ENCODE assay signal across 11 cellular contexts in genomic region chr5:76372320-76373054, GRCh38. TPM values are rescaled to one million over a fixed set of nuclear protein-coding genes. Genes with fewer than 3 reads are reported as not detected.
DNase-seq lines count a peak whose midpoint lies in the region; ATAC-seq, FAIRE-seq and TF ChIP-seq lines count a peak whose summit lies in the region.
"Had no signal": no experiment of that assay in that cellular context is flagged by ENCODE, and none has a peak within 500 bp of the region (broad histone marks: within the 10 kb centered on the region; RNA-seq: fewer than 3 reads in every experiment).

No MANE protein-coding gene starts in this region.

- no peak overlapping the region for H3K4me3 Mint-ChIP-seq in activated T-helper 2 cell treated with anti-CD3 and anti-CD28 coated beads, Interferon-gamma antibody, Interleukin-2, Interleukin-4, amounts not matched to agents 10 μg/mL and 5 μg/mL and 100 μg/mL, durations not matched to agents 14 hours and 24 hours and 36 hours (ENCODE audit: low read depth)
- H3K4me3 Mint-ChIP-seq: stimulated activated effector memory CD8-positive, alpha-beta T cell treated with anti-CD3 and anti-CD28 coated beads, Interleukin-12 subunit alpha, Interleukin-12 subunit beta, amount 100 ng/mL, for 72 hours had no signal

- H4K20me1 ChIP-seq in PC-9 (ENCODE audit: insufficient read depth) = no peaks in the 10 kb centered on the region

- no TSS peak for BruUV-seq in PC-9 (replicated peaks; lab: Mats Ljungman, UMichigan)

- no peaks in the 10 kb centered on the region for H3K79me2 ChIP-seq in PC-9 (ENCODE audit: low read depth)

- CTCF ChIA-PET in PC-9 (lab: Charles Lee) = no interaction called here

- no peak for FAIRE-seq in pancreas (lab: Jason Lieb, UNC)

- no peaks in the 10 kb centered on the region for H3K36me3 Mint-ChIP-seq in activated T-helper 2 cell treated with anti-CD3 and anti-CD28 coated beads, Interferon-gamma antibody, Interleukin-2, Interleukin-4, amounts not matched to agents 10 μg/mL and 5 μg/mL and 100 μg/mL, durations not matched to agents 14 hours and 24 hours and 36 hours (ENCODE audit: low read depth)
- H3K36me3 Mint-ChIP-seq: stimulated activated effector memory CD8-positive, alpha-beta T cell treated with anti-CD3 and anti-CD28 coated beads, Interleukin-12 subunit alpha, Interleukin-12 subunit beta, amount 100 ng/mL, for 72 hours had no signal

- H3K4me1 Mint-ChIP-seq in activated T-helper 2 cell treated with anti-CD3 and anti-CD28 coated beads, Interferon-gamma antibody, Interleukin-2, Interleukin-4, amounts not matched to agents 10 μg/mL and 5 μg/mL and 100 μg/mL, durations not matched to agents 14 hours and 24 hours and 36 hours (ENCODE audit: low read depth) = peaks cover 11% of the 10 kb centered on the region

- no peaks in the 10 kb centered on the region for H3K27me3 Mint-ChIP-seq in activated T-helper 2 cell treated with anti-CD3 and anti-CD28 coated beads, Interferon-gamma antibody, Interleukin-2, Interleukin-4, amounts not matched to agents 10 μg/mL and 5 μg/mL and 100 μg/mL, durations not matched to agents 14 hours and 24 hours and 36 hours (ENCODE audit: low read depth)

- H3K27ac Mint-ChIP-seq in activated T-helper 2 cell treated with anti-CD3 and anti-CD28 coated beads, Interferon-gamma antibody, Interleukin-2, Interleukin-4, amounts not matched to agents 10 μg/mL and 5 μg/mL and 100 μg/mL, durations not matched to agents 14 hours and 24 hours and 36 hours = no peak overlapping the region
- H3K27ac Mint-ChIP-seq: stimulated activated effector memory CD8-positive, alpha-beta T cell treated with anti-CD3 and anti-CD28 coated beads, Interleukin-12 subunit alpha, Interleukin-12 subunit beta, amount 100 ng/mL, for 72 hours had no signal

- H3K4me2 ChIP-seq in PC-9 = peak overlapping the region; percentile 74

- H3K9me3 ChIP-seq in PC-9 (ENCODE audit: insufficient read depth, low read depth) = no peaks in the 10 kb centered on the region
- no peaks in the 10 kb centered on the region for H3K9me3 ChIP-seq in pancreas
- H3K9me3 ChIP-seq: lower lobe of right lung had no signal

- H2AFZ ChIP-seq in PC-9 = peak overlapping the region; percentile 59; the same call in 1 of the 2 replicates

- H3K9me3 Mint-ChIP-seq in activated T-helper 2 cell treated with anti-CD3 and anti-CD28 coated beads, Interferon-gamma antibody, Interleukin-2, Interleukin-4, amounts not matched to agents 10 μg/mL and 5 μg/mL and 100 μg/mL, durations not matched to agents 14 hours and 24 hours and 36 hours = no peaks in the 10 kb centered on the region
- H3K9me3 Mint-ChIP-seq: stimulated activated effector memory CD8-positive, alpha-beta T cell treated with anti-CD3 and anti-CD28 coated beads, Interleukin-12 subunit alpha, Interleukin-12 subunit beta, amount 100 ng/mL, for 72 hours had no signal

- intact Hi-C loops in PC-9 (cut with micrococcal nuclease; ENCODE audit: unreplicated experiment) (loop anchor here (2.0 kb wide), 1 partner anchor 30 kb away; the partner anchor contains the start of gene IQGAP2), pancreas (cut with DNase I) (no loop called here)
- intact Hi-C loops in activated T-helper 2 cell treated with anti-CD3 and anti-CD28 coated beads, Interferon-gamma antibody, Interleukin-2, Interleukin-4, amounts not matched to agents 10 μg/mL and 5 μg/mL and 100 μg/mL, durations not matched to agents 14 hours and 24 hours and 36 hours (cut with micrococcal nuclease) = no loop called here

- POLR2A ChIA-PET in PC-9 (lab: Charles Lee; ENCODE audit: unreplicated experiment) = no interaction called here

- TF ChIP-seq CTCF in PC-9 (conservative IDR thresholded peaks at IDR 0.05) = no peak
- no peak for TF ChIP-seq CTCF in pancreas (IDR thresholded peaks at IDR 0.05)

- H3F3A ChIP-seq in PC-9 (ENCODE audit: insufficient read depth, low read depth) = peaks cover 27% of the 10 kb centered on the region; the same call in 1 of the 2 replicates

- H3K27me3 ChIP-seq in PC-9 (ENCODE audit: insufficient read depth, low read depth) = no peaks in the 10 kb centered on the region
- no peaks in the 10 kb centered on the region for H3K27me3 ChIP-seq in pancreas

- ATAC-seq in pancreas (peak; percentile 84 to 92 (median 89)), HG02678 (IDR thresholded peaks at IDR 0.05; ENCODE audit: unreplicated experiment) (no peak)
- ATAC-seq: lower lobe of right lung; stimulated activated effector memory CD8-positive, alpha-beta T cell treated with anti-CD3 and anti-CD28 coated beads, Interleukin-12 subunit alpha, Interleukin-12 subunit beta, amount 100 ng/mL, for 72 hours had no signal

- H3K36me3 ChIP-seq in PC-9 (ENCODE audit: low read depth) = no peaks in the 10 kb centered on the region
- no peaks in the 10 kb centered on the region for H3K36me3 ChIP-seq in pancreas
- H3K36me3 ChIP-seq: lower lobe of right lung had no signal

- no peaks in the 10 kb centered on the region for H3K9me2 ChIP-seq in PC-9 (ENCODE audit: insufficient read depth)

- DNase-seq in GM03348 (ENCODE audit: low spot score) (peak; percentile 73), PC-9 (peak; percentile 68 to 95), epithelial cell of prostate (ENCODE audit: low read depth, low spot score) (peak; percentile 89), pancreas (peak in 3 of 6 donors; percentile 9 to 51 (median 29)), superior temporal gyrus (ENCODE audit: extremely low spot score) (no peak), NCI-H2196 treated with DMSO at 0.1 percent for 48 hours (lab: John Stamatoyannopoulos, UW; ENCODE audit: unreplicated experiment) (no peak)
- no peak for DNase-seq in activated T-helper 2 cell treated with anti-CD3 and anti-CD28 coated beads, Interferon-gamma antibody, Interleukin-2, Interleukin-4, amounts not matched to agents 10 μg/mL and 5 μg/mL and 100 μg/mL, durations not matched to agents 14 hours and 24 hours and 36 hours (ENCODE audit: low spot score)
- DNase-seq: lower lobe of right lung, NCI-H345 had no signal

- peak overlapping the region; percentile 81 for H3K27ac ChIP-seq in PC-9
- H3K27ac ChIP-seq in epithelial cell of prostate = peak overlapping the region; percentile 37
- H3K27ac ChIP-seq in pancreas = peak overlapping the region in 1 of 4 donors; percentile 39
- H3K27ac ChIP-seq: lower lobe of right lung had no signal

- WGBS in pancreas, 2 donors = 57 to 60% methylated on average over 11 of the region's 11 CpGs

- H3K4me3 ChIP-seq in PC-9 = peak overlapping the region; percentile 13; the same call in 1 of the 2 replicates
- no peak overlapping the region for H3K4me3 ChIP-seq in pancreas
- H3K4me3 ChIP-seq: lower lobe of right lung had no signal

- peaks cover 21% of the 10 kb centered on the region for H3K4me1 ChIP-seq in PC-9 (replicated peaks; ENCODE audit: insufficient read depth)
- peaks cover 5 to 9% (median 7%) of the 10 kb centered on the region in 3 donors for H3K4me1 ChIP-seq in pancreas
- H3K4me1 ChIP-seq: lower lobe of right lung had no signal

RNA-seq across cellular contexts. Expression of gene IQGAP2, which starts 30.6 kb away (rescaled TPM):
- total RNA-seq in PC-9 (2021) (not detected in 2 replicates), pancreas (10 to 100 TPM; 32.1 to 54.0 (median 37.3) TPM)
- polyA plus RNA-seq in pancreas = 10 to 100 TPM; 14.4 to 36.8 TPM
- total RNA-seq in activated T-helper 2 cell treated with anti-CD3 and anti-CD28 coated beads, Interferon-gamma antibody, Interleukin-2, Interleukin-4, amounts not matched to agents 10 μg/mL and 5 μg/mL and 100 μg/mL, durations not matched to agents 14 hours and 24 hours and 36 hours = 28.3 and 29.5 TPM in 2 replicates

Comparison
In these comparisons a context has a peak if more than half of its experiments do, and no peak if none do; other contexts are left out.
1. DNase-seq: peak in GM03348 (single experiment), PC-9 (2 of 2) and epithelial cell of prostate (single experiment); none in superior temporal gyrus (single experiment), activated T-helper 2 cell treated with anti-CD3 and anti-CD28 coated beads, Interferon-gamma antibody, Interleukin-2, Interleukin-4, amounts not matched to agents 10 μg/mL and 5 μg/mL and 100 μg/mL, durations not matched to agents 14 hours and 24 hours and 36 hours (single experiment) and NCI-H2196 treated with DMSO at 0.1 percent for 48 hours (single experiment).
2. RNA of gene IQGAP2, which starts 30.6 kb away (total RNA-seq): 32.1 to 54.0 TPM in pancreas and 28.3 to 29.5 TPM in activated T-helper 2 cell treated with anti-CD3 and anti-CD28 coated beads, Interferon-gamma antibody, Interleukin-2, Interleukin-4, amounts not matched to agents 10 μg/mL and 5 μg/mL and 100 μg/mL, durations not matched to agents 14 hours and 24 hours and 36 hours; not detected in PC-9; every median in the first group is over 10 times any median in the second.